In genomic region chr11:72652871-72653615, GRCh38 we compare ENCODE assay signal across 16 cellular contexts. TPM values are rescaled to one million over a fixed set of nuclear protein-coding genes. Genes with fewer than 3 reads are reported as not detected.
DNase-seq lines count a peak whose midpoint lies in the region; ATAC-seq, FAIRE-seq and TF ChIP-seq lines count a peak whose summit lies in the region.
"Had no signal": no experiment of that assay in that cellular context is flagged by ENCODE, and none has a peak within 500 bp of the region (broad histone marks: within the 10 kb centered on the region; RNA-seq: fewer than 3 reads in every experiment).

No MANE protein-coding gene starts in this region.

- H3K4me1 Mint-ChIP-seq in natural killer cell, result no peaks in the 10 kb centered on the region

- H3K27ac Mint-ChIP-seq in natural killer cell, result no peak overlapping the region
- H3K27ac Mint-ChIP-seq: activated naive CD4-positive, alpha-beta T cell treated with anti-CD3 and anti-CD28 coated beads, Interleukin-2, amount 50 U/mL, for 72 hours had no signal

- H3K27me3 Mint-ChIP-seq in natural killer cell (ENCODE audit: low read depth in 2 of 2), result peaks cover 0 to 7% of the 10 kb centered on the region in 2 donors

- no peak for FAIRE-seq in urothelium cell line (lab: Jason Lieb, UNC)
- FAIRE-seq: GM18507 had no signal

- no peaks in the 10 kb centered on the region for H3K9me3 Mint-ChIP-seq in natural killer cell
- H3K9me3 Mint-ChIP-seq: activated naive CD4-positive, alpha-beta T cell treated with anti-CD3 and anti-CD28 coated beads, Interleukin-2, amount 50 U/mL, for 72 hours; naive thymus-derived CD8-positive, alpha-beta T cell had no signal

- no peak for TF ChIP-seq CTCF in natural killer cell (IDR thresholded peaks at IDR 0.05)

- no peak overlapping the region for H3K4me3 Mint-ChIP-seq in natural killer cell
- H3K4me3 Mint-ChIP-seq: naive thymus-derived CD8-positive, alpha-beta T cell had no signal

- intact Hi-C loops in natural killer cell (cut with micrococcal nuclease), result no loop called here

- ATAC-seq in natural killer cell, result no peak
- ATAC-seq: activated naive CD4-positive, alpha-beta T cell treated with anti-CD3 and anti-CD28 coated beads, Interleukin-2, amount 50 U/mL, for 72 hours; naive thymus-derived CD8-positive, alpha-beta T cell; stimulated activated naive CD8-positive, alpha-beta T cell treated with anti-CD3 and anti-CD28 coated beads, Interleukin-15, Interleukin-2, amounts not matched to agents 100 U/mL and 50 U/mL, for 24 hours had no signal

- H3K36me3 Mint-ChIP-seq in natural killer cell, result no peaks in the 10 kb centered on the region
- H3K36me3 Mint-ChIP-seq: activated naive CD4-positive, alpha-beta T cell treated with anti-CD3 and anti-CD28 coated beads, Interleukin-2, amount 50 U/mL, for 72 hours; naive thymus-derived CD8-positive, alpha-beta T cell had no signal

- DNase-seq in DMS153 treated with DMSO at 0.1 percent for 48 hours (lab: John Stamatoyannopoulos, UW; ENCODE audit: unreplicated experiment), result peak; percentile 69
- DNase-seq in NCI-H146 treated with DMSO at 0.1 percent for 48 hours (lab: John Stamatoyannopoulos, UW; ENCODE audit: unreplicated experiment), result peak; percentile 85
- DNase-seq in OCI-M1 (lab: John Stamatoyannopoulos, UW), result peak; percentile 61
- DNase-seq in iPS-NIHi7 (ENCODE audit: extremely low spot score), result peak; percentile 79
- no peak for DNase-seq in activated CD4-positive, alpha-beta T cell treated with anti-CD3 and anti-CD28 coated beads, Interleukin-2, amount 50 U/mL, for 4 hours
- DNase-seq in natural killer cell, result no peak
- DNase-seq in stimulated activated CD4-positive, alpha-beta T cell treated with anti-CD3 and anti-CD28 coated beads, Interleukin-15, amount 100 ng/mL, for 24 hours, result no peak
- DNase-seq in urothelium cell line (ENCODE audit: low spot score), result no peak
- DNase-seq: central memory CD4-positive, alpha-beta T cell; left ventricle myocardium inferior; naive thymus-derived CD8-positive, alpha-beta T cell; NCI-H2029; stimulated activated naive CD8-positive, alpha-beta T cell treated with anti-CD3 and anti-CD28 coated beads, Interleukin-15, Interleukin-2, amounts not matched to agents 100 U/mL and 50 U/mL, for 24 hours; T1000 had no signal

RNA-seq across cellular contexts. Expression of gene PDE2A, which starts 21.2 kb away (rescaled TPM):
- total RNA-seq in natural killer cell, result 10 to 100 TPM in 1 of 3 donors, 1 to 10 TPM in 2; 8.7 to 11.9 (median 9.0) TPM

Comparison
In these comparisons a context has a peak if more than half of its experiments do, and no peak if none do; other contexts are left out.
1. DNase-seq: peak in DMS153 treated with DMSO at 0.1 percent for 48 hours (single experiment), NCI-H146 treated with DMSO at 0.1 percent for 48 hours (single experiment), OCI-M1 (single experiment) and iPS-NIHi7 (single experiment); none in activated CD4-positive, alpha-beta T cell treated with anti-CD3 and anti-CD28 coated beads, Interleukin-2, amount 50 U/mL, for 4 hours (0 of 2), natural killer cell (single experiment), stimulated activated CD4-positive, alpha-beta T cell treated with anti-CD3 and anti-CD28 coated beads, Interleukin-15, amount 100 ng/mL, for 24 hours (single experiment) and urothelium cell line (single experiment).